Comparison of ENCODE assay signal across 16 cellular contexts in genomic region chrX:39853417-39853816, GRCh38.
DNase-seq lines count a peak whose midpoint lies in the region; ATAC-seq, FAIRE-seq and TF ChIP-seq lines count a peak whose summit lies in the region.
"Had no signal": no experiment of that assay in that cellular context is flagged by ENCODE, and none has a peak within 500 bp of the region (broad histone marks: within the 10 kb centered on the region; RNA-seq: fewer than 3 reads in every experiment).

No MANE protein-coding gene starts in this region.

- H3K4me1 ChIP-seq in liver (ENCODE audit: control insufficient read depth in 4 of 4, insufficient read depth in 4 of 4, low read length in 3 of 4) (no peaks in the 10 kb centered on the region), right lobe of liver (no peaks in the 10 kb centered on the region), H1 (replicated peaks in 1 of 4; ENCODE audit: control insufficient read depth in 3 of 4, insufficient read depth in 4 of 4, low read length in 3 of 4) (peaks cover 2 to 23% (median 17%) of the 10 kb centered on the region in 4 experiments; a peak in 5 of 7 replicates)
- H3K4me1 ChIP-seq: testis had no signal

- peak overlapping the region; percentile 71 for H3K18ac ChIP-seq in H1 (ENCODE audit: extremely low read depth, low read length)

- intact Hi-C loops in right lobe of liver (cut with DNase I): no loop called here

- H3K27me3 Mint-ChIP-seq in T-helper 17 cell: no peaks in the 10 kb centered on the region

- no peak for FAIRE-seq in H1 (lab: Jason Lieb, UNC)
- FAIRE-seq: endothelial cell of umbilical vein had no signal

- no peak overlapping the region for H4K5ac ChIP-seq in H1 (ENCODE audit: insufficient read length, low read depth, low read length)

- no peak overlapping the region for H2BK15ac ChIP-seq in H1 (ENCODE audit: low read length)

- no peaks in the 10 kb centered on the region for H3K79me1 ChIP-seq in H1 (ENCODE audit: low read depth, low read length)

- TF ChIP-seq CTCF in liver (IDR thresholded peaks at IDR 0.05; ENCODE audit: low read depth, low read length, missing input control): no peak
- TF ChIP-seq CTCF in right lobe of liver (IDR thresholded peaks at IDR 0.05): no peak
- TF ChIP-seq CTCF in H1 (IDR thresholded peaks at IDR 0.05; ENCODE audit: control extremely low read depth in 1 of 3, insufficient read depth in 1 of 3, low read depth in 1 of 3, low read length in 3 of 3): no peak

- no peaks in the 10 kb centered on the region for H3K27me3 ChIP-seq in liver (ENCODE audit: control insufficient read depth in 4 of 4, insufficient read depth in 4 of 4, low read length in 3 of 4)
- no peaks in the 10 kb centered on the region for H3K27me3 ChIP-seq in right lobe of liver
- H3K27me3 ChIP-seq in H1 (replicated peaks in 1 of 4; ENCODE audit: control insufficient read depth in 3 of 4, extremely low read depth in 1 of 4, insufficient read depth in 3 of 4, low read length in 3 of 4): no peaks in the 10 kb centered on the region
- H3K27me3 ChIP-seq: gastrocnemius medialis, testis had no signal

- peak overlapping the region; percentile 95 for H3K27ac Mint-ChIP-seq in T-helper 17 cell

- peak overlapping the region; percentile 75; the same call in 1 of the 2 replicates for H2AK5ac ChIP-seq in H1 (ENCODE audit: low read depth, low read length)

- 0 out of 2 replicates have a peak, but pooled peaks cover 1% of the 10 kb centered on the region for H3K23me2 ChIP-seq in H1 (ENCODE audit: low read depth, low read length)

- H3K27ac ChIP-seq in liver (ENCODE audit: low read depth in 1 of 2, low read length in 2 of 2): no peak overlapping the region
- H3K27ac ChIP-seq in right lobe of liver: no peak overlapping the region
- no peak overlapping the region for H3K27ac ChIP-seq in H1 (ENCODE audit: low read depth, low read length)
- H3K27ac ChIP-seq: gastrocnemius medialis, testis had no signal

- TF ChIP-seq EP300 in H1 (IDR thresholded peaks at IDR 0.05; ENCODE audit: borderline replicate concordance in 1 of 2, low read depth in 2 of 2, low read length in 2 of 2): no peak

- peaks cover 21% of the 10 kb centered on the region for H3K4me1 Mint-ChIP-seq in T-helper 17 cell

- DNase-seq in right lobe of liver (no peak), T-helper 17 cell (no peak), H1 (ENCODE audit: low read depth in 1 of 2, low spot score in 2 of 2) (no peak), CD1c-positive myeloid dendritic cell (ENCODE audit: extremely low spot score) (no peak), NCI-H1048 (lab: John Stamatoyannopoulos, UW) (no peak)
- DNase-seq in stimulated activated CD4-positive, alpha-beta T cell treated with anti-CD3 and anti-CD28 coated beads, Interleukin-4, amount 100 ng/mL, for 24 hours: no peak
- DNase-seq in activated CD8-positive, alpha-beta memory T cell treated with anti-CD3 and anti-CD28 coated beads, Interleukin-2, amount 50 U/mL, for 4 hours: no peak
- DNase-seq: AML-193, EL, gastrocnemius medialis, mucosa of descending colon, NCI-H2081 treated with DMSO at 0.1 percent for 48 hours, NCI-H774, testis had no signal

- POLR2A ChIA-PET in H1 (lab: Charles Lee; ENCODE audit: partially characterized antibody): interaction anchor here (0.7 to 1.0 kb wide), 3 partner anchors 9 to 166 kb away, joined by 3 to 4 read pairs (median 3); no protein-coding TSS in a partner anchor

- no peaks in the 10 kb centered on the region for H3K36me3 ChIP-seq in liver (ENCODE audit: control insufficient read depth in 4 of 4, insufficient read depth in 3 of 4, low read depth in 1 of 4, low read length in 3 of 4)
- H3K36me3 ChIP-seq in right lobe of liver: no peaks in the 10 kb centered on the region
- H3K36me3 ChIP-seq in H1 (ENCODE audit: control insufficient read depth in 2 of 4, insufficient read depth in 4 of 4, low read length in 3 of 4): no peaks in the 10 kb centered on the region
- H3K36me3 ChIP-seq: gastrocnemius medialis had no signal

- H2AFZ ChIP-seq in H1 (ENCODE audit: low read length): no peak overlapping the region

- H2BK120ac ChIP-seq in H1 (replicated peaks; ENCODE audit: low read depth, low read length): no peak overlapping the region

- TF ChIP-seq RAD21 in liver (IDR thresholded peaks at IDR 0.05): no peak
- no peak for TF ChIP-seq RAD21 in H1 (IDR thresholded peaks at IDR 0.05 in 1 of 2, conservative IDR thresholded peaks at IDR 0.05 in 1 of 2; ENCODE audit: low read depth in 2 of 2, low read length in 2 of 2)

- H3K9me3 ChIP-seq in liver (ENCODE audit: control insufficient read depth in 4 of 4, low read length in 3 of 4): no peaks in the 10 kb centered on the region
- no peaks in the 10 kb centered on the region for H3K9me3 ChIP-seq in right lobe of liver
- no peaks in the 10 kb centered on the region for H3K9me3 ChIP-seq in T-helper 17 cell (ENCODE audit: control insufficient read depth, low read length, poor library complexity, severe bottlenecking)
- no peaks in the 10 kb centered on the region for H3K9me3 ChIP-seq in H1 (ENCODE audit: insufficient read depth in 2 of 2, low read depth in 1 of 2, low read length in 1 of 2)
- H3K9me3 ChIP-seq: gastrocnemius medialis, mucosa of descending colon, testis had no signal

- 0 out of 2 replicates have a peak overlapping the region, but pooled peaks have one; percentile 68 for H2BK12ac ChIP-seq in H1 (ENCODE audit: low read depth, low read length)

- H2BK20ac ChIP-seq in H1 (ENCODE audit: low read length): no peak overlapping the region

- no peak overlapping the region for H3K56ac ChIP-seq in H1 (replicated peaks; ENCODE audit: insufficient read length, low read depth, low read length)

- H3K4ac ChIP-seq in H1 (replicated peaks; ENCODE audit: insufficient read length, low read depth, low read length): no peak overlapping the region

- WGBS in liver: 59% methylated on average over 2 of the region's 2 CpGs
- WGBS in right lobe of liver (ENCODE audit: insufficient coverage, low coverage, low lambda C conversion rate, missing lambda C conversion rate): 15% methylated on average over 2 of the region's 2 CpGs
- WGBS in H1 (ENCODE audit: extremely low coverage in 1 of 2, insufficient coverage in 1 of 2, insufficient read length in 1 of 2, insufficient replicate concordance in 2 of 2, low coverage in 1 of 2, low lambda C conversion rate in 2 of 2, missing lambda C conversion rate in 1 of 2), 2 experiments: 0% methylated on average over 1 of the region's 2 CpGs; no CpG with 5 or more reads in 1 of the 2 experiments

- ATAC-seq in right lobe of liver: no peak
- ATAC-seq in T-helper 17 cell: no peak
- ATAC-seq: gastrocnemius medialis, mucosa of descending colon had no signal

- H2BK5ac ChIP-seq in H1 (ENCODE audit: low read depth, low read length): peak overlapping the region; percentile 44; the same call in 1 of the 2 replicates

- no peak overlapping the region for H4K91ac ChIP-seq in H1 (replicated peaks; ENCODE audit: insufficient read length, low read length)

- no peaks in the 10 kb centered on the region for H3K36me3 Mint-ChIP-seq in T-helper 17 cell (ENCODE audit: low read depth)

- CTCF ChIA-PET in H1 (lab: Charles Lee; ENCODE audit: partially characterized antibody): interaction anchor here (1.0 kb wide), 1 partner anchor 13 kb away, joined by 6 read pairs; no protein-coding TSS in a partner anchor

- H3K4me3 ChIP-seq in liver (ENCODE audit: low read depth in 1 of 3, low read length in 3 of 3) (no peak overlapping the region), right lobe of liver (no peak overlapping the region), H1 (ENCODE audit: extremely low read depth in 1 of 4, insufficient read depth in 2 of 4, low read depth in 3 of 4, low read length in 4 of 4) (no peak overlapping the region)
- H3K4me3 ChIP-seq: gastrocnemius medialis, mucosa of descending colon, testis had no signal

- TF ChIP-seq POLR2A in right lobe of liver (IDR thresholded peaks at IDR 0.05) (no peak), H1 (IDR thresholded peaks at IDR 0.05; ENCODE audit: control extremely low read depth in 1 of 2, low read depth in 2 of 2, low read length in 2 of 2) (no peak)

- no peak overlapping the region for H3K9ac ChIP-seq in liver (ENCODE audit: low read depth in 1 of 2, low read length in 2 of 2)
- no peak overlapping the region for H3K9ac ChIP-seq in H1 (replicated peaks in 1 of 4; ENCODE audit: extremely low read depth in 1 of 4, low read depth in 3 of 4, low read length in 3 of 4)

- peak overlapping the region; percentile 29 to 38; a peak in 2 of 4 replicates for H3K4me2 ChIP-seq in H1 (ENCODE audit: insufficient read depth in 1 of 2, low read depth in 2 of 2, low read length in 2 of 2)

- peak overlapping the region; percentile 85 for H3K4me3 Mint-ChIP-seq in T-helper 17 cell

- H3K79me2 ChIP-seq in H1 (ENCODE audit: control insufficient read depth in 1 of 2, insufficient read depth in 2 of 2, low read length in 2 of 2): no peaks in the 10 kb centered on the region

- H4K20me1 ChIP-seq in H1 (replicated peaks in 1 of 2; ENCODE audit: control insufficient read depth in 1 of 2, insufficient read depth in 2 of 2, low read length in 2 of 2): no peaks in the 10 kb centered on the region

- no peak overlapping the region for H3K14ac ChIP-seq in H1 (ENCODE audit: insufficient read length)

- H4K8ac ChIP-seq in H1 (ENCODE audit: extremely low read depth, insufficient read depth, low read length): no peak overlapping the region

- H3K23ac ChIP-seq in H1 (ENCODE audit: insufficient read length): no peak overlapping the region

TF ChIP-seq in liver, 16 proteins besides CTCF, POLR2A, EP300 and RAD21 (continues in another document):
- TF ChIP-seq JUND (IDR thresholded peaks at IDR 0.05): no peak

TF ChIP-seq in H1, 55 proteins besides CTCF, POLR2A, EP300 and RAD21:
- TF ChIP-seq SP1 (IDR thresholded peaks at IDR 0.05; ENCODE audit: low read depth, low read length) (no peak), TEAD4 (IDR thresholded peaks at IDR 0.05; ENCODE audit: low read depth, low read length) (no peak), CHD1 (IDR thresholded peaks at IDR 0.05; ENCODE audit: low read depth, low read length) (no peak), NRF1 (IDR thresholded peaks at IDR 0.05; ENCODE audit: low read depth, low read length) (no peak), CTBP2 (IDR thresholded peaks at IDR 0.05; ENCODE audit: borderline replicate concordance, insufficient read depth, insufficient read length, low read length) (no peak), ZNF274 (IDR thresholded peaks at IDR 0.05; ENCODE audit: borderline replicate concordance, extremely low read depth, low read length) (no peak), FOSL1 (IDR thresholded peaks at IDR 0.05; ENCODE audit: insufficient read depth, low read depth, low read length) (no peak), CBX5 (IDR thresholded peaks at IDR 0.05; ENCODE audit: low read depth, low read length) (no peak), BCL11A (IDR thresholded peaks at IDR 0.05; ENCODE audit: low read depth in 2 of 2, low read length in 2 of 2) (no peak), KDM1A (IDR thresholded peaks at IDR 0.05; ENCODE audit: borderline replicate concordance, low read length) (no peak), TAF7 (optimal IDR thresholded peaks at IDR 0.05; ENCODE audit: borderline replicate concordance, low read depth, low read length) (no peak), EZH2 (IDR thresholded peaks at IDR 0.05; ENCODE audit: low read depth, low read length, severe bottlenecking) (no peak)
